8 cellular contexts compared by ENCODE assay signal in genomic region chr1:77779529-77780281, GRCh38.
A peak's percentile ranks its signal among the peaks of the same experiment; 100 is the strongest.
DNase-seq lines count a peak whose midpoint lies in the region; ATAC-seq and TF ChIP-seq lines count a peak whose summit lies in the region.

Gene MIGA1 (plus strand): TSS chr1:77779649. CDS start chr1:77783253, 3,604 bp downstream.

- H3K4me1 ChIP-seq in mucosa of rectum (ENCODE audit: control insufficient read depth in 2 of 2, insufficient read depth in 2 of 2, low read length in 2 of 2), result peaks cover 0 to 6% of the 10 kb centered on the region in 2 donors

- ATAC-seq in GM21619 (IDR thresholded peaks at IDR 0.05; ENCODE audit: unreplicated experiment), result peak; percentile 94

- H3K9ac ChIP-seq in mucosa of rectum (ENCODE audit: low read depth in 1 of 2, low read length in 2 of 2), result peak within 1 kb of the TSS; percentile 78 to 86

- H3K36me3 ChIP-seq in mucosa of rectum (ENCODE audit: control insufficient read depth in 2 of 2, insufficient read depth in 2 of 2, low read length in 2 of 2), result peaks cover 0 to 5% of the 10 kb centered on the region in 2 donors

- TF ChIP-seq EP300 in Ishikawa (IDR thresholded peaks at IDR 0.05; ENCODE audit: borderline replicate concordance), result no peak; the same call in 1 of the 2 replicates

- no peaks in the 10 kb centered on the region for H3K27me3 ChIP-seq in mucosa of rectum (ENCODE audit: control insufficient read depth in 2 of 2, insufficient read depth in 2 of 2, low read length in 2 of 2)

- peak within 1 kb of the TSS; percentile 58 to 67 for H3K27ac ChIP-seq in mucosa of rectum (ENCODE audit: low read depth in 2 of 2, low read length in 2 of 2)

- TF ChIP-seq POLR2A in erythroblast (IDR thresholded peaks at IDR 0.05; ENCODE audit: low read length), result peak; percentile 30

- no peaks in the 10 kb centered on the region for H3K9me3 ChIP-seq in mucosa of rectum (ENCODE audit: control insufficient read depth in 2 of 2, low read length in 2 of 2)

- no peak for TF ChIP-seq RAD21 in Ishikawa (IDR thresholded peaks at IDR 0.05; ENCODE audit: low read depth)

- H3K4me3 ChIP-seq in mucosa of rectum (ENCODE audit: low read length in 2 of 2), result peak within 1 kb of the TSS; percentile 83 to 95

- DNase-seq in DMS153 treated with DMSO at 0.1 percent for 48 hours (lab: John Stamatoyannopoulos, UW; ENCODE audit: unreplicated experiment) (peak; percentile 78), OCI-M2 (lab: John Stamatoyannopoulos, UW; ENCODE audit: unreplicated experiment) (peak; percentile 36), activated T-cell treated with anti-CD3 and anti-CD28 coated beads for 48 hours (ENCODE audit: low read depth) (peak; percentile 79), erythroblast (lab: John Stamatoyannopoulos, UW) (peak; percentile 90 to 92)
- peak; percentile 69 to 70 for DNase-seq in stimulated activated CD8-positive, alpha-beta memory T cell treated with anti-CD3 and anti-CD28 coated beads, Interleukin-4, amount 100 ng/mL, for 4 hours (ENCODE audit: low read depth in 2 of 2, low spot score in 1 of 2)

TF ChIP-seq in Ishikawa, 13 proteins besides CTCF, POLR2A, EP300 and RAD21:
- TF ChIP-seq TCF12 (IDR thresholded peaks at IDR 0.05; ENCODE audit: low read depth), result peak; percentile 54; the same call in 1 of the 2 replicates
- no peak for TF ChIP-seq REST (IDR thresholded peaks at IDR 0.05; ENCODE audit: low read depth)
- TF ChIP-seq CREB1 (IDR thresholded peaks at IDR 0.05; ENCODE audit: low read depth), result peak; percentile 60
- peak; percentile 60; the same call in 1 of the 2 replicates for TF ChIP-seq TAF1 (IDR thresholded peaks at IDR 0.05; ENCODE audit: low read depth)
- peak; percentile 60; the same call in 1 of the 2 replicates for TF ChIP-seq USF1 (IDR thresholded peaks at IDR 0.05)
- no peak for TF ChIP-seq FOXM1 (IDR thresholded peaks at IDR 0.05; ENCODE audit: borderline replicate concordance, low read depth)
- 0 out of 2 replicates have a peak, but pooled peaks have one; percentile 39 for TF ChIP-seq ZBTB7A (IDR thresholded peaks at IDR 0.05; ENCODE audit: low read depth)
- peak; percentile 92 for TF ChIP-seq EGR1 (IDR thresholded peaks at IDR 0.05)
- peak; percentile 84 for TF ChIP-seq MAX (IDR thresholded peaks at IDR 0.05)
- TF ChIP-seq YY1 (IDR thresholded peaks at IDR 0.05; ENCODE audit: low read depth), result peak; percentile 98
- TF ChIP-seq CEBPB (IDR thresholded peaks at IDR 0.05), result peak; percentile 13; the same call in 1 of the 2 replicates
- TF ChIP-seq NFIC (IDR thresholded peaks at IDR 0.05), result peak; percentile 45
- peak; percentile 33; the same call in 1 of the 2 replicates for TF ChIP-seq TEAD4 (IDR thresholded peaks at IDR 0.05)

Comparison
In these comparisons a context has a peak if more than half of its experiments do, and no peak if none do; other contexts are left out.
1. Peak in every context shown above with its lines: DNase-seq, ATAC-seq, H3K4me3 ChIP-seq and H3K27ac ChIP-seq.
2. DNase-seq: peak in every context shown above with its lines; median percentile 91 in erythroblast; 79 in activated T-cell treated with anti-CD3 and anti-CD28 coated beads for 48 hours; 78 in DMS153 treated with DMSO at 0.1 percent for 48 hours; 70 in stimulated activated CD8-positive, alpha-beta memory T cell treated with anti-CD3 and anti-CD28 coated beads, Interleukin-4, amount 100 ng/mL, for 4 hours; 36 in OCI-M2.